Comparison of ENCODE assay signal across 1 cellular context in genomic region chr9:4679268-4680177, GRCh38.
TF ChIP-seq lines count a peak whose summit lies in the region.

Gene CDC37L1, plus strand, starts transcription at chr9:4679569. Its CDS starts 199 bp downstream, at chr9:4679768.

TF ChIP-seq in K562, 482 proteins besides CTCF, POLR2A, EP300 and RAD21 (continued from another document and continues in another):
- peak; percentile 55; the same call in 1 of the 2 replicates for TF ChIP-seq GMEB1 (CRISPR knock-in tag; IDR thresholded peaks at IDR 0.05)
- peak; percentile 90 for TF ChIP-seq GTF2E2 (tag; IDR thresholded peaks at IDR 0.05)
- TF ChIP-seq ZNF253 (CRISPR knock-in tag; conservative IDR thresholded peaks at IDR 0.05) = no peak
- peak; percentile 89 for TF ChIP-seq HMGN3 (IDR thresholded peaks at IDR 0.05; ENCODE audit: borderline replicate concordance, extremely low read depth, insufficient read length, low read depth, low read length)
- TF ChIP-seq MCM5 (IDR thresholded peaks at IDR 0.05; ENCODE audit: low read depth) = no peak
- peak; percentile 52; the same call in 1 of the 2 replicates for TF ChIP-seq ZNF592 (IDR thresholded peaks at IDR 0.05)
- TF ChIP-seq ZNF586 (CRISPR knock-in tag; conservative IDR thresholded peaks at IDR 0.05) = no peak
- no peak for TF ChIP-seq CBFA2T2 (conservative IDR thresholded peaks at IDR 0.05)
- TF ChIP-seq ZNF445 (CRISPR knock-in tag; IDR thresholded peaks at IDR 0.05; ENCODE audit: low read depth) = no peak
- TF ChIP-seq ZNF175 (CRISPR knock-in tag; IDR thresholded peaks at IDR 0.05; ENCODE audit: low read depth) = no peak
- no peak for TF ChIP-seq RBM14 (IDR thresholded peaks at IDR 0.05; ENCODE audit: borderline replicate concordance, insufficient read depth, low read depth, low read length)
- TF ChIP-seq SPI1 (IDR thresholded peaks at IDR 0.05; ENCODE audit: borderline replicate concordance, low read depth, low read length) = no peak
- TF ChIP-seq NCOA4 (IDR thresholded peaks at IDR 0.05; ENCODE audit: partially characterized antibody) = no peak
- TF ChIP-seq ZNF277 (CRISPR knock-in tag; IDR thresholded peaks at IDR 0.05; ENCODE audit: borderline replicate concordance) = no peak
- no peak for TF ChIP-seq ZNF696 (CRISPR knock-in tag; conservative IDR thresholded peaks at IDR 0.05)
- TF ChIP-seq FOXP1 (CRISPR knock-in tag; IDR thresholded peaks at IDR 0.05) = 0 out of 2 replicates have a peak, but pooled peaks have one; percentile 39
- TF ChIP-seq SAFB2 (IDR thresholded peaks at IDR 0.05; ENCODE audit: borderline replicate concordance, low read depth, low read length, severe bottlenecking) = no peak
- no peak for TF ChIP-seq ETV6 (IDR thresholded peaks at IDR 0.05; ENCODE audit: borderline replicate concordance in 1 of 2, low read depth in 2 of 2, low read length in 1 of 2)
- no peak for TF ChIP-seq ETV6 (CRISPR knock-in tag; IDR thresholded peaks at IDR 0.05; ENCODE audit: borderline replicate concordance)
- peak; percentile 96 for TF ChIP-seq GABPA (tag; conservative IDR thresholded peaks at IDR 0.05; ENCODE audit: low read depth)
- TF ChIP-seq SIX5 (IDR thresholded peaks at IDR 0.05; ENCODE audit: borderline replicate concordance in 1 of 2, insufficient read depth in 1 of 2, low read depth in 1 of 2, low read length in 2 of 2) = no peak
- TF ChIP-seq RFX5 (IDR thresholded peaks at IDR 0.05; ENCODE audit: low read depth, low read length) = no peak
- no peak for TF ChIP-seq PHF20 (IDR thresholded peaks at IDR 0.05; ENCODE audit: partially characterized antibody)
- TF ChIP-seq RBM17 (IDR thresholded peaks at IDR 0.05; ENCODE audit: borderline replicate concordance, low read depth, low read length) = no peak
- no peak for TF ChIP-seq ZNF134 (CRISPR knock-in tag; conservative IDR thresholded peaks at IDR 0.05)
- TF ChIP-seq PML (IDR thresholded peaks at IDR 0.05; ENCODE audit: low read length) = peak; percentile 75
- no peak for TF ChIP-seq ARID3A (IDR thresholded peaks at IDR 0.05; ENCODE audit: borderline replicate concordance, low read depth, low read length)
- peak; percentile 79; the same call in 1 of the 2 replicates for TF ChIP-seq ZBTB7A (IDR thresholded peaks at IDR 0.05; ENCODE audit: borderline replicate concordance, control insufficient read depth, low read depth, low read length)
- peak; percentile 82 for TF ChIP-seq ZBTB12 (CRISPR knock-in tag; IDR thresholded peaks at IDR 0.05)
- peak; percentile 73 for TF ChIP-seq SOX6 (IDR thresholded peaks at IDR 0.05)
- no peak for TF ChIP-seq POU5F1 (IDR thresholded peaks at IDR 0.05; ENCODE audit: borderline replicate concordance, low read depth, low read length, partially characterized antibody)
- peak; percentile 71 for TF ChIP-seq SP1 (CRISPR knock-in tag; IDR thresholded peaks at IDR 0.05)
- no peak for TF ChIP-seq KHSRP (IDR thresholded peaks at IDR 0.05)
- TF ChIP-seq KDM1A (IDR thresholded peaks at IDR 0.05) = no peak
- no peak for TF ChIP-seq PTBP1 (IDR thresholded peaks at IDR 0.05; ENCODE audit: low read depth, low read length)
- TF ChIP-seq DDX20 (tag; IDR thresholded peaks at IDR 0.05; ENCODE audit: low read depth) = no peak
- TF ChIP-seq PCBP1 (IDR thresholded peaks at IDR 0.05; ENCODE audit: low read depth, low read length, poor library complexity, severe bottlenecking) = no peak
- TF ChIP-seq ZNF449 (CRISPR knock-in tag; IDR thresholded peaks at IDR 0.05) = no peak
- no peak for TF ChIP-seq TCFL5 (CRISPR knock-in tag; conservative IDR thresholded peaks at IDR 0.05)
- no peak; the same call in 1 of the 2 replicates for TF ChIP-seq TOE1 (IDR thresholded peaks at IDR 0.05; ENCODE audit: borderline replicate concordance)
- TF ChIP-seq TOE1 (CRISPR knock-in tag; IDR thresholded peaks at IDR 0.05; ENCODE audit: borderline replicate concordance, low read depth) = no peak
- no peak for TF ChIP-seq ZEB2 (IDR thresholded peaks at IDR 0.05)
- TF ChIP-seq MNT (conservative IDR thresholded peaks at IDR 0.05) = peak; percentile 75 to 79
- no peak for TF ChIP-seq MAFG (tag; conservative IDR thresholded peaks at IDR 0.05)
- TF ChIP-seq ZSCAN32 (CRISPR knock-in tag; IDR thresholded peaks at IDR 0.05) = no peak
- no peak for TF ChIP-seq DIDO1 (tag; IDR thresholded peaks at IDR 0.05; ENCODE audit: low read depth)
- no peak for TF ChIP-seq HOMEZ (CRISPR knock-in tag; IDR thresholded peaks at IDR 0.05)
- TF ChIP-seq TAL1 (IDR thresholded peaks at IDR 0.05) = no peak
- TF ChIP-seq JUNB (CRISPR knock-in tag; conservative IDR thresholded peaks at IDR 0.05) = no peak
- TF ChIP-seq POLR3G (IDR thresholded peaks at IDR 0.05; ENCODE audit: extremely low read depth, insufficient read length, insufficient replicate concordance) = no peak
- TF ChIP-seq KDM5B (IDR thresholded peaks at IDR 0.05; ENCODE audit: insufficient replicate concordance, low read depth, low read length) = peak; percentile 90
- no peak for TF ChIP-seq FOS (IDR thresholded peaks at IDR 0.05; ENCODE audit: extremely low read depth, insufficient read length)
- no peak for TF ChIP-seq ATF6 (CRISPR knock-in tag; IDR thresholded peaks at IDR 0.05)
- TF ChIP-seq ZBTB1 (CRISPR knock-in tag; IDR thresholded peaks at IDR 0.05; ENCODE audit: borderline replicate concordance, low read depth) = no peak; the same call in 1 of the 2 replicates
- TF ChIP-seq SMAD3 (CRISPR knock-in tag; conservative IDR thresholded peaks at IDR 0.05) = no peak
